ENCODE assay signal across 8 cellular contexts in genomic region chr6:148177589-148178233, GRCh38.
A peak's percentile ranks its signal among the peaks of the same experiment; 100 is the strongest.
DNase-seq lines count a peak whose midpoint lies in the region; ATAC-seq and TF ChIP-seq lines count a peak whose summit lies in the region.

No MANE protein-coding gene starts in this region.

- no peak overlapping the region for H3K4me2 ChIP-seq in GM23338

- no peak overlapping the region for H3K4me3 Mint-ChIP-seq in GM23338

- no peaks in the 10 kb centered on the region for H3K36me3 ChIP-seq in BE2C
- no peaks in the 10 kb centered on the region for H3K36me3 ChIP-seq in GM23338 (ENCODE audit: insufficient read depth)
- no peaks in the 10 kb centered on the region for H3K36me3 ChIP-seq in brain microvascular endothelial cell (replicated peaks)

- H2AFZ ChIP-seq in GM23338: no peak overlapping the region

- H3K4me3 ChIP-seq in BE2C (ENCODE audit: low read depth, low read length) (no peak overlapping the region), GM23338 (no peak overlapping the region), brain microvascular endothelial cell (ENCODE audit: low read depth, low read length) (no peak overlapping the region)

- no peaks in the 10 kb centered on the region for H3K79me2 ChIP-seq in GM23338 (replicated peaks; ENCODE audit: insufficient read depth)

- H3K9me3 Mint-ChIP-seq in GM23338: peaks cover 14% of the 10 kb centered on the region; the same call in 2 of the 3 replicates

- no peaks in the 10 kb centered on the region for H3F3A ChIP-seq in GM23338 (replicated peaks; ENCODE audit: low read depth)

- no peak overlapping the region for H3K27ac Mint-ChIP-seq in GM23338

- peaks cover 16% of the 10 kb centered on the region for H3K4me1 Mint-ChIP-seq in GM23338

- H3K27me3 Mint-ChIP-seq in GM23338 (ENCODE audit: insufficient read depth, low read depth, poor library complexity): no peaks in the 10 kb centered on the region

- DNase-seq in BE2C: peak; percentile 52
- peak; percentile 87 for DNase-seq in GM23338 (ENCODE audit: low spot score)
- DNase-seq in RKO (ENCODE audit: low spot score): peak; percentile 47
- DNase-seq in brain microvascular endothelial cell: peak; percentile 61
- peak; percentile 77 for DNase-seq in islet precursor cell
- DNase-seq in stimulated activated CD8-positive, alpha-beta memory T cell treated with anti-CD3 and anti-CD28 coated beads, Interleukin-15, amount 100 ng/mL, for 24 hours (ENCODE audit: low read depth): peak; percentile 9

- H3K4me1 ChIP-seq in BE2C (no peaks in the 10 kb centered on the region), GM23338 (ENCODE audit: insufficient read depth) (peaks cover 15% of the 10 kb centered on the region; the same call in 1 of the 2 replicates)

- TF ChIP-seq CTCF in BE2C (IDR thresholded peaks at IDR 0.05; ENCODE audit: low read depth, low read length) (peak; percentile 65), GM23338 (conservative IDR thresholded peaks at IDR 0.05; ENCODE audit: low read depth in 2 of 2) (peak; percentile 88 to 89), brain microvascular endothelial cell (IDR thresholded peaks at IDR 0.05; ENCODE audit: low read depth, low read length, missing control alignments) (peak; percentile 83)

- H3K9me2 ChIP-seq in GM23338 (ENCODE audit: insufficient read depth): 0 out of 2 replicates have a peak, but pooled peaks cover 4% of the 10 kb centered on the region

- ATAC-seq in GM23338 (peak; percentile 74), GM21447 (IDR thresholded peaks at IDR 0.05; ENCODE audit: unreplicated experiment) (no peak), GM19467 (IDR thresholded peaks at IDR 0.05; ENCODE audit: unreplicated experiment) (no peak)

- no peaks in the 10 kb centered on the region for H3K9me3 ChIP-seq in BE2C

- H3K36me3 Mint-ChIP-seq in GM23338 (ENCODE audit: low read depth): peaks cover 6% of the 10 kb centered on the region; the same call in 2 of the 3 replicates

- H3K27ac ChIP-seq in GM23338 (ENCODE audit: low read depth) (no peak overlapping the region), brain microvascular endothelial cell (no peak overlapping the region)

- in situ Hi-C loops in brain microvascular endothelial cell (cut with HindIII; ENCODE audit: low pct_ligation_motif_present, low sequenced_read_pairs): loop anchor here (25.0 kb wide), 1 partner anchor 285 kb away; no protein-coding TSS in a partner anchor

- H3K27me3 ChIP-seq in BE2C: no peaks in the 10 kb centered on the region
- H3K27me3 ChIP-seq in GM23338 (ENCODE audit: insufficient read depth): no peaks in the 10 kb centered on the region
- H3K27me3 ChIP-seq in brain microvascular endothelial cell (replicated peaks): no peaks in the 10 kb centered on the region

- no peaks in the 10 kb centered on the region for H4K20me1 ChIP-seq in GM23338 (replicated peaks; ENCODE audit: insufficient read depth)

TF ChIP-seq in GM23338, 12 proteins besides CTCF, POLR2A, EP300 and RAD21:
- TF ChIP-seq CREB1 (CRISPR knock-in tag; IDR thresholded peaks at IDR 0.05; ENCODE audit: low read depth) (no peak), POLR2AphosphoS5 (IDR thresholded peaks at IDR 0.05; ENCODE audit: low read depth) (no peak), ZNF114 (CRISPR knock-in tag; IDR thresholded peaks at IDR 0.05) (no peak), STAT1 (IDR thresholded peaks at IDR 0.05; ENCODE audit: unreplicated experiment) (no peak), EZH2 (IDR thresholded peaks at IDR 0.05; ENCODE audit: low read depth, unreplicated experiment) (no peak)

Comparison
In these comparisons a context has a peak if more than half of its experiments do, and no peak if none do; other contexts are left out.
1. DNase-seq: peak in every context shown above with its lines; median percentile 87 in GM23338; 77 in islet precursor cell; 61 in brain microvascular endothelial cell; 52 in BE2C; 47 in RKO; 9 in stimulated activated CD8-positive, alpha-beta memory T cell treated with anti-CD3 and anti-CD28 coated beads, Interleukin-15, amount 100 ng/mL, for 24 hours.